1 cellular context compared by ENCODE assay signal in genomic region chr2:112884869-112885502, GRCh38.
TF ChIP-seq lines count a peak whose summit lies in the region.

No MANE protein-coding gene starts in this region.

TF ChIP-seq in H1, 55 proteins besides CTCF, POLR2A, EP300 and RAD21 (continued from another document):
- peak; percentile 48 for TF ChIP-seq CHD7 (IDR thresholded peaks at IDR 0.05; ENCODE audit: insufficient replicate concordance, low read length)
